8 cellular contexts compared by ENCODE assay signal in genomic region chr3:153026026-153026425, GRCh38.
DNase-seq lines count a peak whose midpoint lies in the region; ATAC-seq and TF ChIP-seq lines count a peak whose summit lies in the region.

No MANE protein-coding gene starts in this region.

- no peaks in the 10 kb centered on the region for H3K27me3 Mint-ChIP-seq in nephron progenitor cell (ENCODE audit: low read depth, poor library complexity)

- no peaks in the 10 kb centered on the region for H3K9me3 Mint-ChIP-seq in nephron progenitor cell

- H3K4me3 Mint-ChIP-seq in nephron progenitor cell = no peak overlapping the region

- H3K27ac Mint-ChIP-seq in nephron progenitor cell = no peak overlapping the region

- H3K36me3 Mint-ChIP-seq in nephron progenitor cell (ENCODE audit: low read depth) = no peaks in the 10 kb centered on the region

- H3K27ac ChIP-seq in coronary artery = no peak overlapping the region

- no peak overlapping the region for H3K4me3 ChIP-seq in AG10803 (ENCODE audit: low read length)
- no peak overlapping the region for H3K4me3 ChIP-seq in coronary artery

- ATAC-seq in GM18858 (IDR thresholded peaks at IDR 0.05; ENCODE audit: unreplicated experiment) (peak; percentile 57), GM21360 (IDR thresholded peaks at IDR 0.05; ENCODE audit: unreplicated experiment) (no peak)

- TF ChIP-seq CTCF in AG10803 (conservative IDR thresholded peaks at IDR 0.05; ENCODE audit: low read length) = peak; percentile 80
- TF ChIP-seq CTCF in coronary artery (IDR thresholded peaks at IDR 0.05) = peak; percentile 53
- TF ChIP-seq CTCF in nephron progenitor cell (IDR thresholded peaks at IDR 0.05) = peak; percentile 65

- DNase-seq in AG10803 (ENCODE audit: low read depth) (peak; percentile 51), NCI-H460 (ENCODE audit: extremely low read depth, low read depth) (peak; percentile 34), coronary artery (ENCODE audit: low spot score) (no peak), nephron progenitor cell (no peak), NCI-H128 (lab: John Stamatoyannopoulos, UW; ENCODE audit: unreplicated experiment) (no peak)
- no peak for DNase-seq in activated CD8-positive, alpha-beta memory T cell treated with anti-CD3 and anti-CD28 coated beads for 24 hours

- H3K4me1 Mint-ChIP-seq in nephron progenitor cell = no peaks in the 10 kb centered on the region

Comparison
In these comparisons a context has a peak if more than half of its experiments do, and no peak if none do; other contexts are left out.
1. DNase-seq: peak in AG10803 (single experiment) and NCI-H460 (single experiment); none in coronary artery (single experiment), nephron progenitor cell (single experiment), NCI-H128 (single experiment) and activated CD8-positive, alpha-beta memory T cell treated with anti-CD3 and anti-CD28 coated beads for 24 hours (single experiment).
2. Peak in every context shown above with its lines, with median percentiles within 50 percentile points of each other: CTCF ChIP-seq.